ENCODE assay signal across 10 cellular contexts in genomic region chr1:150259758-150260669, GRCh38. TPM values are rescaled to one million over a fixed set of nuclear protein-coding genes. Genes with fewer than 3 reads are reported as not detected.
DNase-seq lines count a peak whose midpoint lies in the region; FAIRE-seq and TF ChIP-seq lines count a peak whose summit lies in the region.
"Had no signal": no experiment of that assay in that cellular context is flagged by ENCODE, and none has a peak within 500 bp of the region (broad histone marks: within the 10 kb centered on the region; RNA-seq: fewer than 3 reads in every experiment).

No MANE protein-coding gene starts in this region.

- no peaks in the 10 kb centered on the region for H3K9me3 ChIP-seq in kidney (ENCODE audit: control insufficient read depth in 1 of 2, low read length in 2 of 2)
- no peaks in the 10 kb centered on the region for H3K9me3 ChIP-seq in thyroid gland
- no peaks in the 10 kb centered on the region for H3K9me3 ChIP-seq in tibial nerve
- no peaks in the 10 kb centered on the region for H3K9me3 ChIP-seq in ascending aorta

- H3K36me3 Mint-ChIP-seq in T-helper 2 cell treated with Interferon-gamma antibody and Interleukin-4, amounts not matched to agents 5 μg/mL and 100 μg/mL, for 36 hours (ENCODE audit: low read depth), result peaks cover 5% of the 10 kb centered on the region

- TF ChIP-seq CTCF in kidney (IDR thresholded peaks at IDR 0.05; ENCODE audit: borderline replicate concordance, extremely low read depth, insufficient read depth) (no peak), thyroid gland (IDR thresholded peaks at IDR 0.05) (no peak), tibial nerve (IDR thresholded peaks at IDR 0.05) (no peak), ascending aorta (IDR thresholded peaks at IDR 0.05) (no peak)

- TF ChIP-seq POLR2A in thyroid gland (IDR thresholded peaks at IDR 0.05) (peak in 1 of 2 donors; percentile 58), tibial nerve (IDR thresholded peaks at IDR 0.05) (no peak)

- H3K27me3 ChIP-seq in thyroid gland, result no peaks in the 10 kb centered on the region
- H3K27me3 ChIP-seq in tibial nerve, result peaks cover 0 to 13% of the 10 kb centered on the region in 2 donors
- H3K27me3 ChIP-seq in ascending aorta, result no peaks in the 10 kb centered on the region

- H3K4me3 ChIP-seq in kidney (ENCODE audit: low read length in 2 of 2), result peak overlapping the region in 1 of 2 donors; percentile 23
- no peak overlapping the region for H3K4me3 ChIP-seq in thyroid gland (replicated peaks in 1 of 3)
- peak overlapping the region in 1 of 4 donors; percentile 2 for H3K4me3 ChIP-seq in tibial nerve
- no peak overlapping the region for H3K4me3 ChIP-seq in ascending aorta

- peaks cover 14% of the 10 kb centered on the region in 2 donors for H3K4me1 ChIP-seq in kidney (ENCODE audit: control insufficient read depth in 1 of 2, insufficient read depth in 1 of 2, low read depth in 1 of 2, low read length in 2 of 2)
- H3K4me1 ChIP-seq in thyroid gland, result peaks cover 18 to 34% of the 10 kb centered on the region in 2 donors
- H3K4me1 ChIP-seq in tibial nerve, result peaks cover 0 to 40% (median 19%) of the 10 kb centered on the region in 4 donors
- H3K4me1 ChIP-seq in ascending aorta, result peaks cover 0 to 9% of the 10 kb centered on the region in 2 donors

- intact Hi-C loops in kidney (cut with DNase I), result no loop called here
- intact Hi-C loops in thyroid gland (cut with DNase I), result no loop called here
- intact Hi-C loops in ascending aorta (cut with DNase I), result no loop called here

- H3K36me3 ChIP-seq in kidney (ENCODE audit: control insufficient read depth in 1 of 2, insufficient read depth in 2 of 2, low read length in 2 of 2) (peaks cover 1 to 4% of the 10 kb centered on the region in 2 donors), thyroid gland (peaks cover 3 to 7% of the 10 kb centered on the region in 2 donors), tibial nerve (peaks cover 0 to 12% (median 0%) of the 10 kb centered on the region in 3 donors), ascending aorta (peaks cover 1 to 9% of the 10 kb centered on the region in 2 donors)

- no peaks in the 10 kb centered on the region for H3K9me3 Mint-ChIP-seq in T-helper 2 cell treated with Interferon-gamma antibody and Interleukin-4, amounts not matched to agents 5 μg/mL and 100 μg/mL, for 36 hours

- DNase-seq in NCI-H1105 treated with DMSO at 0.1 percent for 48 hours (lab: John Stamatoyannopoulos, UW), result peak; percentile 64
- peak; percentile 81 for DNase-seq in kidney
- DNase-seq in thyroid gland, result peak; percentile 92 to 93
- DNase-seq in T-helper 2 cell treated with Interferon-gamma antibody and Interleukin-4, amounts not matched to agents 5 μg/mL and 100 μg/mL, for 36 hours (ENCODE audit: low spot score), result no peak
- no peak for DNase-seq in activated CD4-positive, alpha-beta T cell treated with anti-CD3 and anti-CD28 coated beads, Interleukin-2, amount 50 U/mL, for 48 hours
- no peak for DNase-seq in tibial nerve (ENCODE audit: low spot score in 2 of 2)
- DNase-seq in ascending aorta (ENCODE audit: low spot score in 2 of 2), result no peak
- DNase-seq: central memory CD4-positive, alpha-beta T cell; stimulated activated CD4-positive, alpha-beta T cell treated with anti-CD3 and anti-CD28 coated beads, Interleukin-4, amount 100 ng/mL, for 1 hour had no signal

- no peak overlapping the region for H3K4me3 Mint-ChIP-seq in T-helper 2 cell treated with Interferon-gamma antibody and Interleukin-4, amounts not matched to agents 5 μg/mL and 100 μg/mL, for 36 hours

- no peak overlapping the region for H3K27ac Mint-ChIP-seq in T-helper 2 cell treated with Interferon-gamma antibody and Interleukin-4, amounts not matched to agents 5 μg/mL and 100 μg/mL, for 36 hours

- H3K4me1 Mint-ChIP-seq in T-helper 2 cell treated with Interferon-gamma antibody and Interleukin-4, amounts not matched to agents 5 μg/mL and 100 μg/mL, for 36 hours (ENCODE audit: low read depth), result peaks cover 16% of the 10 kb centered on the region

- H3K27me3 Mint-ChIP-seq in T-helper 2 cell treated with Interferon-gamma antibody and Interleukin-4, amounts not matched to agents 5 μg/mL and 100 μg/mL, for 36 hours (ENCODE audit: low read depth), result peaks cover 50% of the 10 kb centered on the region

- TF ChIP-seq EP300 in tibial nerve (IDR thresholded peaks at IDR 0.05), result no peak

- no peak for FAIRE-seq in kidney (lab: Jason Lieb, UNC)

- H3K27ac ChIP-seq in angular gyrus (ENCODE audit: low read depth, low read length) (peak overlapping the region; percentile 78), kidney (ENCODE audit: low read depth in 2 of 2, low read length in 2 of 2) (peak overlapping the region; percentile 5 to 19), thyroid gland (peak overlapping the region; percentile 73 to 78 (median 78)), tibial nerve (peak overlapping the region in 2 of 4 donors; percentile 59 to 76), ascending aorta (no peak overlapping the region)

- WGBS in thyroid gland, 2 donors, result 18 to 21% methylated on average over 11 of the region's 11 CpGs
- 20 to 21% methylated on average over 11 of the region's 11 CpGs for WGBS in tibial nerve, 2 donors

- peak overlapping the region in 1 of 2 donors; percentile 36 for H3K9ac ChIP-seq in kidney (ENCODE audit: low read length in 2 of 2)

RNA-seq across cellular contexts. Expression of gene CA14, which starts 2.4 kb away (rescaled TPM):
- 0.35 TPM for total RNA-seq in kidney
- 0.41 TPM for polyA plus RNA-seq in kidney (ENCODE audit: insufficient read depth, low read depth, low replicate concordance)
- under 1 TPM in 2 of 4 donors, not detected in 2; 0.22 to 0.27 TPM for total RNA-seq in thyroid gland
- total RNA-seq in tibial nerve, result 1 to 10 TPM in 1 of 4 donors, under 1 TPM in 1, not detected in 2; 0.22 to 2.3 TPM
- not detected for total RNA-seq in ascending aorta

RNA-seq across cellular contexts. Expression of gene APH1A, which starts 8.8 kb away (rescaled TPM):
- total RNA-seq in kidney, result 147 TPM
- 116 TPM for polyA plus RNA-seq in kidney (ENCODE audit: insufficient read depth, low read depth, low replicate concordance)
- total RNA-seq in thyroid gland, result 100 to 1,000 TPM; 114 to 133 (median 116) TPM
- total RNA-seq in tibial nerve, result 100 to 1,000 TPM in 1 of 4 donors, 10 to 100 TPM in 3; 68.1 to 108 (median 87.3) TPM
- 73.1 TPM for total RNA-seq in ascending aorta

RNA-seq across cellular contexts. Expression of gene C1orf54, which starts 12.6 kb away (rescaled TPM):
- total RNA-seq in kidney, result 17.1 TPM
- 67.2 TPM for polyA plus RNA-seq in kidney (ENCODE audit: insufficient read depth, low read depth, low replicate concordance)
- 10 to 100 TPM in 1 of 4 donors, 1 to 10 TPM in 3; 2.7 to 11.7 (median 4.3) TPM for total RNA-seq in thyroid gland
- 10 to 100 TPM in 3 of 4 donors, 1 to 10 TPM in 1; 5.2 to 25.8 (median 14.1) TPM for total RNA-seq in tibial nerve
- total RNA-seq in ascending aorta, result 3.7 TPM

RNA-seq across cellular contexts. Expression of gene CIART, which starts 22.3 kb away (rescaled TPM):
- 8.8 TPM for total RNA-seq in kidney
- 9.1 TPM for polyA plus RNA-seq in kidney (ENCODE audit: insufficient read depth, low read depth, low replicate concordance)
- 1 to 10 TPM; 2.9 to 7.9 (median 5.4) TPM for total RNA-seq in thyroid gland
- 10 to 100 TPM in 1 of 4 donors, 1 to 10 TPM in 3; 2.7 to 12.8 (median 6.4) TPM for total RNA-seq in tibial nerve
- 0.64 TPM for total RNA-seq in ascending aorta

RNA-seq across cellular contexts. Expression of gene ANP32E, which starts 24.1 kb away (rescaled TPM):
- 41.7 TPM for total RNA-seq in kidney
- 22.1 TPM for polyA plus RNA-seq in kidney (ENCODE audit: insufficient read depth, low read depth, low replicate concordance)
- 10 to 100 TPM; 19.3 to 25.8 (median 24.5) TPM for total RNA-seq in thyroid gland
- total RNA-seq in tibial nerve, result 10 to 100 TPM; 17.7 to 29.9 (median 23.7) TPM
- 8.9 TPM for total RNA-seq in ascending aorta

Comparison
In these comparisons a context has a peak if more than half of its experiments do, and no peak if none do; other contexts are left out.
1. DNase-seq: peak in NCI-H1105 treated with DMSO at 0.1 percent for 48 hours (single experiment), kidney (single experiment) and thyroid gland (2 of 2); none in T-helper 2 cell treated with Interferon-gamma antibody and Interleukin-4, amounts not matched to agents 5 μg/mL and 100 μg/mL, for 36 hours (single experiment), activated CD4-positive, alpha-beta T cell treated with anti-CD3 and anti-CD28 coated beads, Interleukin-2, amount 50 U/mL, for 48 hours (0 of 2), tibial nerve (0 of 2) and ascending aorta (0 of 2).
2. H3K27ac ChIP-seq: peak in angular gyrus (single experiment), kidney (2 of 2) and thyroid gland (3 of 3); none in ascending aorta (0 of 2).